In the genomic region with DNA sequence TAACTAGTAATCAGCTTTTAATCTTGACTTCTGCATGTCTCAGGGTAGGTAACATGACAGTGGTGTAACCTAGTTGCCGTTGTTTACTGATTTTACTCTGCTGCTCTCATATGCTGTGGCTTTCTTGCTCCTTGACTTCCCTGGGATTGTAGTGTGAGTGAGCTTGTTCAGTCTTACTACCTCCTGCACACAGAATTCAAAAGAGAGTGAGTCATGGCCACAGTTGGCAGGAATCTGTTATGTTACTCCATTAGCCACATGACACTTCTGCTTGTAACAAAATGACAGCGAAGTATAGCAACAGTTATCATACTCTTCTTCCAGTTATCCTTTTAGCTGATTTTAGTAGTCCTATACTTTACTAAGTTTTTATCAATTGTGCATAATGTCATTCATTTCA, we compare ENCODE assay signal across 8 cellular contexts. TPM values are rescaled to one million over a fixed set of nuclear protein-coding genes. Genes with fewer than 3 reads are reported as not detected.
DNase-seq lines count a peak whose midpoint lies in the region; ATAC-seq, FAIRE-seq and TF ChIP-seq lines count a peak whose summit lies in the region.

No MANE protein-coding gene starts in this region.

- H3K36me3 ChIP-seq in esophagus muscularis mucosa: no peaks in the 10 kb centered on the region
- no peaks in the 10 kb centered on the region for H3K36me3 ChIP-seq in pancreas

- H3K4me1 ChIP-seq in esophagus muscularis mucosa (peaks cover 93 to 100% (median 98%) of the 10 kb centered on the region in 4 donors), pancreas (peaks cover 22 to 42% (median 34%) of the 10 kb centered on the region in 3 donors)

- H3K9me3 ChIP-seq in esophagus muscularis mucosa (no peaks in the 10 kb centered on the region), pancreas (no peaks in the 10 kb centered on the region)

- TF ChIP-seq CTCF in esophagus muscularis mucosa (IDR thresholded peaks at IDR 0.05): no peak
- no peak for TF ChIP-seq CTCF in pancreas (IDR thresholded peaks at IDR 0.05)

- peak overlapping the region; percentile 22 to 69 (median 43) for H3K27ac ChIP-seq in esophagus muscularis mucosa (replicated peaks in 1 of 4)
- H3K27ac ChIP-seq in pancreas: peak overlapping the region in 2 of 4 donors; percentile 19 to 28

- no peak for TF ChIP-seq EP300 in esophagus muscularis mucosa (IDR thresholded peaks at IDR 0.05)

- H3K4me3 ChIP-seq in esophagus muscularis mucosa: no peak overlapping the region
- no peak overlapping the region for H3K4me3 ChIP-seq in pancreas

- ATAC-seq in pancreas (peak; percentile 88 to 95 (median 92)), GM19023 (IDR thresholded peaks at IDR 0.05; ENCODE audit: unreplicated experiment) (no peak)

- no peak for TF ChIP-seq POLR2A in esophagus muscularis mucosa (IDR thresholded peaks at IDR 0.05; ENCODE audit: low read depth)

- 30% methylated on average over 2 of the region's 2 CpGs for WGBS in esophagus muscularis mucosa
- 55 to 75% methylated on average over 2 of the region's 2 CpGs for WGBS in pancreas, 2 donors

- DNase-seq in EL: peak; percentile 88
- DNase-seq in NOMO-1 (lab: John Stamatoyannopoulos, UW; ENCODE audit: unreplicated experiment in 2 of 2): peak; percentile 40 to 78
- no peak for DNase-seq in esophagus muscularis mucosa (ENCODE audit: extremely low spot score)
- peak in 1 of 6 donors; percentile 40 for DNase-seq in pancreas
- DNase-seq in NCI-H345 (lab: John Stamatoyannopoulos, UW): no peak
- DNase-seq in NCI-H2227 treated with DMSO at 0.1 percent for 48 hours (lab: John Stamatoyannopoulos, UW): no peak
- no peak for DNase-seq in stimulated activated CD4-positive, alpha-beta T cell treated with anti-CD3 and anti-CD28 coated beads, Interleukin-2, amount 100 ng/mL, for 24 hours

- FAIRE-seq in pancreas (lab: Jason Lieb, UNC): no peak

- H3K27me3 ChIP-seq in esophagus muscularis mucosa (no peaks in the 10 kb centered on the region), pancreas (no peaks in the 10 kb centered on the region)

- intact Hi-C loops in esophagus muscularis mucosa (cut with DNase I) (no loop called here), pancreas (cut with DNase I) (no loop called here)

RNA-seq across cellular contexts. Expression of a gene that starts 18.8 kb away (rescaled TPM):
- total RNA-seq in esophagus muscularis mucosa (10 to 100 TPM; 44.1 to 50.7 (median 46.4) TPM), pancreas (10 to 100 TPM; 15.6 to 33.9 (median 21.9) TPM)
- 10 to 100 TPM; 22.5 to 27.7 TPM for polyA plus RNA-seq in pancreas

Comparison
In these comparisons a context has a peak if more than half of its experiments do, and no peak if none do; other contexts are left out.
1. DNase-seq: peak in EL (single experiment) and NOMO-1 (2 of 2); none in esophagus muscularis mucosa (single experiment), NCI-H345 (single experiment), NCI-H2227 treated with DMSO at 0.1 percent for 48 hours (single experiment) and stimulated activated CD4-positive, alpha-beta T cell treated with anti-CD3 and anti-CD28 coated beads, Interleukin-2, amount 100 ng/mL, for 24 hours (0 of 2).